In the genomic region with DNA sequence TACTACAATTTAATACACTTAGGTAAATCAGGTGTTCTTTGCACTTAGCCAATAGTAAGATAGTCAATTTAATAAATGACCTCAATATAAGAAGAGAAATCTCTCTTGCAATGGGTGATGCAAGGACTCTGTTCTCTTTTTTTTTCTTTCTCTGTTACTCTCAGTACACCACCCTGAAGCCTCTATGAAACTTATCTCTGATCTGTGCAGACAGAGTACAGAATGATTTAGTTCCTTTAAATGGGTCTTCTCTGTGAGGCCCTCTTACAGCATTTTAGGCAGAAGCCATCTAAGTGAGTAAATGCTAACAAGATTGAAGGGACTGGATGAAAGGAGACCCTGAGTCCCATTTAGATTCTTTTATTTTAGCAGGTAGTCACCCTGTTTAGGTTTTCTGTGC, we compare ENCODE assay signal across 39 cellular contexts.
"Had no signal": no experiment of that assay in that cellular context is flagged by ENCODE, and none has a peak within 500 bp of the region (broad histone marks: within the 10 kb centered on the region; RNA-seq: fewer than 3 reads in every experiment).

No MANE protein-coding gene starts in this region.

- H3K9me3 ChIP-seq: adrenal gland, body of pancreas, breast epithelium had no signal

- H3K27me3 ChIP-seq: adrenal gland, body of pancreas, brain microvascular endothelial cell, breast epithelium had no signal

- H3K4me1 ChIP-seq: adrenal gland, body of pancreas, breast epithelium had no signal

- H3K4me1 Mint-ChIP-seq: activated CD4-positive, alpha-beta T cell treated with anti-CD3 and anti-CD28 coated beads, Interleukin-2, amount 10 ng/mL, durations not matched to agents 24 days and 14 days; activated naive CD8-positive, alpha-beta T cell treated with anti-CD3 and anti-CD28 coated beads for 36 hours; activated T-helper 17 cell treated with anti-CD3 and anti-CD28 coated beads, Interleukin-2, amount 50 U/mL, for 72 hours; WTC11 had no signal

- H3K27ac ChIP-seq: adrenal gland, body of pancreas, brain microvascular endothelial cell, breast epithelium, WERI-Rb-1 had no signal

- H3K36me3 Mint-ChIP-seq: activated CD4-positive, alpha-beta memory T cell treated with anti-CD3 and anti-CD28 coated beads for 36 hours; activated naive CD4-positive, alpha-beta T cell treated with anti-CD3 and anti-CD28 coated beads, Interleukin-2, amount 50 U/mL, for 72 hours; activated naive CD8-positive, alpha-beta T cell treated with anti-CD3 and anti-CD28 coated beads for 36 hours; WTC11 had no signal

- DNase-seq: activated CD4-positive, alpha-beta memory T cell treated with anti-CD3 and anti-CD28 coated beads for 36 hours; activated CD4-positive, alpha-beta T cell treated with anti-CD3 and anti-CD28 coated beads for 1 hour; activated CD4-positive, alpha-beta T cell treated with anti-CD3 and anti-CD28 coated beads for 4 hours; activated CD4-positive, alpha-beta T cell treated with anti-CD3 and anti-CD28 coated beads, Interleukin-2, amount 10 ng/mL, durations not matched to agents 24 days and 14 days; activated CD4-positive, alpha-beta T cell treated with anti-CD3 and anti-CD28 coated beads, Interleukin-2, amount 50 U/mL, for 1 hour; activated CD4-positive, alpha-beta T cell treated with anti-CD3 and anti-CD28 coated beads, Interleukin-2, amount 50 U/mL, for 4 hours; activated CD4-positive, CD25-positive, alpha-beta regulatory T cell; activated CD8-positive, alpha-beta memory T cell treated with anti-CD3 and anti-CD28 coated beads, Interleukin-2, amount 50 U/mL, for 4 hours; activated CD8-positive, alpha-beta T cell treated with anti-CD3 and anti-CD28 coated beads for 36 hours; activated effector memory CD4-positive, alpha-beta T cell treated with anti-CD3 and anti-CD28 coated beads, Interleukin-2, amount 50 U/mL, for 16 hours; activated gamma-delta T cell treated with Interleukin-2 at 50 U/mL for 16 hours; activated naive CD4-positive, alpha-beta T cell; activated naive CD4-positive, alpha-beta T cell treated with anti-CD3 and anti-CD28 coated beads for 36 hours; activated naive CD4-positive, alpha-beta T cell treated with anti-CD3 and anti-CD28 coated beads, Interleukin-2, amount 50 U/mL, for 16 hours; activated naive CD8-positive, alpha-beta T cell treated with anti-CD3 and anti-CD28 coated beads for 36 hours; activated T-cell treated with anti-CD3 and anti-CD28 coated beads for 4 hours; activated T-cell treated with anti-CD3 and anti-CD28 coated beads, Interleukin-2, amount 50 U/mL, for 1 hour; activated T-cell treated with anti-CD3 and anti-CD28 coated beads, Interleukin-2, amount 50 U/mL, for 4 hours; activated T-cell treated with anti-CD3 and anti-CD28 coated beads, Interleukin-2, amount 50 U/mL, for 72 hours; adrenal gland; amniotic stem cell; aorta; body of pancreas; brain microvascular endothelial cell; central memory CD4-positive, alpha-beta T cell; T-helper 1 cell; T-helper 2 cell; T-helper 9 cell; WERI-Rb-1 had no signal

- FAIRE-seq: astrocyte, TTC549 had no signal

- H3K27me3 Mint-ChIP-seq: activated CD4-positive, alpha-beta memory T cell treated with anti-CD3 and anti-CD28 coated beads for 36 hours; activated CD4-positive, alpha-beta T cell treated with anti-CD3 and anti-CD28 coated beads, Interleukin-2, amount 10 ng/mL, durations not matched to agents 24 days and 14 days; activated CD8-positive, alpha-beta T cell treated with anti-CD3 and anti-CD28 coated beads for 36 hours; activated naive CD8-positive, alpha-beta T cell treated with anti-CD3 and anti-CD28 coated beads for 36 hours; activated T-helper 17 cell treated with anti-CD3 and anti-CD28 coated beads, Interleukin-2, amount 50 U/mL, for 72 hours had no signal

- H3K4me3 ChIP-seq: adrenal gland, body of pancreas, breast epithelium had no signal

- H3K4me3 Mint-ChIP-seq: activated CD4-positive, alpha-beta memory T cell treated with anti-CD3 and anti-CD28 coated beads for 36 hours; activated CD4-positive, alpha-beta T cell treated with anti-CD3 and anti-CD28 coated beads, Interleukin-2, amount 10 ng/mL, durations not matched to agents 24 days and 14 days; activated CD8-positive, alpha-beta T cell treated with anti-CD3 and anti-CD28 coated beads for 36 hours; activated naive CD4-positive, alpha-beta T cell treated with anti-CD3 and anti-CD28 coated beads for 36 hours; activated naive CD8-positive, alpha-beta T cell treated with anti-CD3 and anti-CD28 coated beads for 36 hours; activated T-cell treated with anti-CD3 and anti-CD28 coated beads, Interleukin-2, amount 50 U/mL, for 4 hours; activated T-cell treated with anti-CD3 and anti-CD28 coated beads, Interleukin-2, amount 50 U/mL, for 72 hours; activated T-helper 1 cell treated with anti-CD3 and anti-CD28 coated beads, Interleukin-12 subunit alpha, Interleukin-12 subunit beta, Interleukin-2, Interleukin-4 antibody, amounts not matched to agents 30 ng/mL and 10 ng/mL and 1 ng/mL, durations not matched to agents 14 hours and 24 hours and 36 hours; activated T-helper 17 cell treated with anti-CD3 and anti-CD28 coated beads, Interleukin-2, amount 50 U/mL, for 72 hours; T-helper 1 cell treated with Interleukin-12 subunit alpha and Interleukin-12 subunit beta and Interleukin-4 antibody, amounts not matched to agents 30 μg/mL and 1 μg/mL, for 36 hours; T-helper 2 cell treated with Interferon-gamma antibody and Interleukin-4, amounts not matched to agents 5 μg/mL and 100 μg/mL, for 36 hours; WTC11 had no signal

- H3K9me3 Mint-ChIP-seq: activated CD4-positive, alpha-beta memory T cell treated with anti-CD3 and anti-CD28 coated beads for 36 hours; activated CD4-positive, alpha-beta T cell treated with anti-CD3 and anti-CD28 coated beads, Interleukin-2, amount 10 ng/mL, durations not matched to agents 24 days and 14 days; activated CD8-positive, alpha-beta T cell treated with anti-CD3 and anti-CD28 coated beads for 36 hours; activated naive CD4-positive, alpha-beta T cell treated with anti-CD3 and anti-CD28 coated beads for 36 hours; activated naive CD4-positive, alpha-beta T cell treated with anti-CD3 and anti-CD28 coated beads, Interleukin-2, amount 50 U/mL, for 72 hours; activated naive CD8-positive, alpha-beta T cell treated with anti-CD3 and anti-CD28 coated beads for 36 hours; activated T-cell treated with anti-CD3 and anti-CD28 coated beads, Interleukin-2, amount 50 U/mL, for 4 hours; activated T-cell treated with anti-CD3 and anti-CD28 coated beads, Interleukin-2, amount 50 U/mL, for 72 hours; activated T-helper 1 cell treated with anti-CD3 and anti-CD28 coated beads, Interleukin-12 subunit alpha, Interleukin-12 subunit beta, Interleukin-2, Interleukin-4 antibody, amounts not matched to agents 30 ng/mL and 10 ng/mL and 1 ng/mL, durations not matched to agents 14 hours and 24 hours and 36 hours; activated T-helper 17 cell treated with anti-CD3 and anti-CD28 coated beads, Interleukin-2, amount 50 U/mL, for 72 hours; T-helper 1 cell treated with Interleukin-12 subunit alpha and Interleukin-12 subunit beta and Interleukin-4 antibody, amounts not matched to agents 30 μg/mL and 1 μg/mL, for 36 hours; T-helper 2 cell treated with Interferon-gamma antibody and Interleukin-4, amounts not matched to agents 5 μg/mL and 100 μg/mL, for 36 hours; WTC11 had no signal

- H3K27ac Mint-ChIP-seq: activated CD4-positive, alpha-beta memory T cell treated with anti-CD3 and anti-CD28 coated beads for 36 hours; activated CD4-positive, alpha-beta T cell treated with anti-CD3 and anti-CD28 coated beads, Interleukin-2, amount 10 ng/mL, durations not matched to agents 24 days and 14 days; activated CD8-positive, alpha-beta T cell treated with anti-CD3 and anti-CD28 coated beads for 36 hours; activated naive CD4-positive, alpha-beta T cell treated with anti-CD3 and anti-CD28 coated beads for 36 hours; activated naive CD4-positive, alpha-beta T cell treated with anti-CD3 and anti-CD28 coated beads, Interleukin-2, amount 50 U/mL, for 72 hours; activated naive CD8-positive, alpha-beta T cell treated with anti-CD3 and anti-CD28 coated beads for 36 hours; activated T-cell treated with anti-CD3 and anti-CD28 coated beads, Interleukin-2, amount 50 U/mL, for 72 hours; activated T-helper 1 cell treated with anti-CD3 and anti-CD28 coated beads, Interleukin-12 subunit alpha, Interleukin-12 subunit beta, Interleukin-2, Interleukin-4 antibody, amounts not matched to agents 30 ng/mL and 10 ng/mL and 1 ng/mL, durations not matched to agents 14 hours and 24 hours and 36 hours; activated T-helper 17 cell treated with anti-CD3 and anti-CD28 coated beads, Interleukin-2, amount 50 U/mL, for 72 hours; T-helper 1 cell treated with Interleukin-12 subunit alpha and Interleukin-12 subunit beta and Interleukin-4 antibody, amounts not matched to agents 30 μg/mL and 1 μg/mL, for 36 hours; T-helper 2 cell treated with Interferon-gamma antibody and Interleukin-4, amounts not matched to agents 5 μg/mL and 100 μg/mL, for 36 hours; WTC11 had no signal

- ATAC-seq: activated CD4-positive, CD25-positive, alpha-beta regulatory T cell treated with anti-CD3 and anti-CD28 coated beads, Interleukin-2, amount 50 U/mL, for 24 hours; activated CD8-positive, alpha-beta T cell treated with anti-CD3 and anti-CD28 coated beads for 36 hours; activated naive CD4-positive, alpha-beta T cell treated with anti-CD3 and anti-CD28 coated beads, Interleukin-2, amount 50 U/mL, for 72 hours; activated T-cell treated with anti-CD3 and anti-CD28 coated beads, Interleukin-2, amount 50 U/mL, for 4 hours; activated T-cell treated with anti-CD3 and anti-CD28 coated beads, Interleukin-2, amount 50 U/mL, for 72 hours; activated T-helper 17 cell treated with anti-CD3 and anti-CD28 coated beads, Interleukin-2, amount 50 U/mL, for 72 hours; body of pancreas; WTC11 had no signal

- H3K36me3 ChIP-seq: adrenal gland, brain microvascular endothelial cell, breast epithelium, WERI-Rb-1 had no signal
